In the genomic region with DNA sequence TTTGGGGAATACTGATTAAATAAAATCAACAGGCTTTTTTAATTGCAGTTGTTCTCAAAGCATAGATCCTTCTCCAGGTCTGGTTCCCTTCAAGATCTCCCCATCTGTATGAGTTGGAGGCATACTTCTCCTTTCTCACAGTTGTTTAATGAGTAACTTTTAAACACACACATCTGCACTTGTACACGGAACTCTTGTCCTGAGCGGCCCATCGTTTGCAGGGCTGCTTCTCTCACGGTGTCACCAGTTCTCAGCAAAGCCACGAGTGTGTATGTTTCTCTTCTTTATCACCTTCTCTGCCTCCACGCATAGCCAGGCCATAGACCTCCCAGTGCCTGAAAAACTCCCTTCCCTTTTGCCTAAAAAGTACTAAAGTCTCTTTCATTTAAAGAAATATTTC, we compare ENCODE assay signal across 14 cellular contexts.
DNase-seq lines count a peak whose midpoint lies in the region; ATAC-seq and TF ChIP-seq lines count a peak whose summit lies in the region.
"Had no signal": no experiment of that assay in that cellular context is flagged by ENCODE, and none has a peak within 500 bp of the region (broad histone marks: within the 10 kb centered on the region; RNA-seq: fewer than 3 reads in every experiment).

No MANE protein-coding gene starts in this region.

- ATAC-seq in GM18873 (IDR thresholded peaks at IDR 0.05; ENCODE audit: low FRiP score, unreplicated experiment): peak; percentile 87
- peak; percentile 87 for ATAC-seq in HG02642 (IDR thresholded peaks at IDR 0.05; ENCODE audit: poor library complexity, unreplicated experiment)
- ATAC-seq in HG03469 (IDR thresholded peaks at IDR 0.05; ENCODE audit: unreplicated experiment): peak; percentile 71
- no peak for ATAC-seq in activated T-helper 17 cell treated with anti-CD3 and anti-CD28 coated beads, Interleukin-2, amount 50 U/mL, for 72 hours (replicated peaks)
- no peak for ATAC-seq in GM19035 (IDR thresholded peaks at IDR 0.05; ENCODE audit: unreplicated experiment)
- ATAC-seq: heart left ventricle, T-cell had no signal

- H3K36me3 Mint-ChIP-seq in osteocyte (ENCODE audit: unreplicated experiment): no peaks in the 10 kb centered on the region
- H3K36me3 Mint-ChIP-seq in activated T-helper 17 cell treated with anti-CD3 and anti-CD28 coated beads, Interleukin-2, amount 50 U/mL, for 72 hours (ENCODE audit: low read depth): no peaks in the 10 kb centered on the region
- H3K36me3 Mint-ChIP-seq: activated naive CD8-positive, alpha-beta T cell; CD4-positive, CD25-positive, alpha-beta regulatory T cell; T-cell had no signal

- H3K4me1 Mint-ChIP-seq in osteocyte (ENCODE audit: unreplicated experiment): peaks cover 48% of the 10 kb centered on the region
- no peaks in the 10 kb centered on the region for H3K4me1 Mint-ChIP-seq in activated T-helper 17 cell treated with anti-CD3 and anti-CD28 coated beads, Interleukin-2, amount 50 U/mL, for 72 hours
- H3K4me1 Mint-ChIP-seq: T-cell had no signal

- no peak for DNase-seq in osteocyte (ENCODE audit: extremely low spot score, unreplicated experiment)
- no peak for DNase-seq in iPS-NIHi11 (ENCODE audit: low spot score)
- no peak for DNase-seq in activated T-cell treated with anti-CD3 and anti-CD28 coated beads for 4 hours
- DNase-seq: activated CD4-positive, alpha-beta T cell treated with anti-CD3 and anti-CD28 coated beads, Interleukin-2, amount 50 U/mL, for 48 hours; CD4-positive, CD25-positive, alpha-beta regulatory T cell; dorsolateral prefrontal cortex; heart left ventricle; T-cell had no signal

- H3K27me3 Mint-ChIP-seq in osteocyte (ENCODE audit: unreplicated experiment): peaks cover 13% of the 10 kb centered on the region
- peaks cover 32% of the 10 kb centered on the region for H3K27me3 Mint-ChIP-seq in activated T-helper 17 cell treated with anti-CD3 and anti-CD28 coated beads, Interleukin-2, amount 50 U/mL, for 72 hours

- no peaks in the 10 kb centered on the region for H3K9me3 Mint-ChIP-seq in osteocyte (ENCODE audit: unreplicated experiment)
- H3K9me3 Mint-ChIP-seq in activated T-helper 17 cell treated with anti-CD3 and anti-CD28 coated beads, Interleukin-2, amount 50 U/mL, for 72 hours: no peaks in the 10 kb centered on the region
- H3K9me3 Mint-ChIP-seq: CD4-positive, CD25-positive, alpha-beta regulatory T cell; T-cell had no signal

- H3K4me3 Mint-ChIP-seq in osteocyte (ENCODE audit: unreplicated experiment): no peak overlapping the region
- no peak overlapping the region for H3K4me3 Mint-ChIP-seq in activated T-helper 17 cell treated with anti-CD3 and anti-CD28 coated beads, Interleukin-2, amount 50 U/mL, for 72 hours
- H3K4me3 Mint-ChIP-seq: activated naive CD8-positive, alpha-beta T cell; CD4-positive, CD25-positive, alpha-beta regulatory T cell; T-cell had no signal

- H3K27ac Mint-ChIP-seq in osteocyte (ENCODE audit: unreplicated experiment): peak overlapping the region; percentile 8
- no peak overlapping the region for H3K27ac Mint-ChIP-seq in activated T-helper 17 cell treated with anti-CD3 and anti-CD28 coated beads, Interleukin-2, amount 50 U/mL, for 72 hours
- H3K27ac Mint-ChIP-seq: activated naive CD8-positive, alpha-beta T cell; CD4-positive, CD25-positive, alpha-beta regulatory T cell; T-cell had no signal

- no peak for TF ChIP-seq CTCF in osteocyte (IDR thresholded peaks at IDR 0.05)

Comparison
In these comparisons a context has a peak if more than half of its experiments do, and no peak if none do; other contexts are left out.
1. ATAC-seq: peak in GM18873 (single experiment), HG02642 (single experiment) and HG03469 (single experiment); none in activated T-helper 17 cell treated with anti-CD3 and anti-CD28 coated beads, Interleukin-2, amount 50 U/mL, for 72 hours (single experiment) and GM19035 (single experiment).